2 cellular contexts compared by ENCODE assay signal in the genomic region with DNA sequence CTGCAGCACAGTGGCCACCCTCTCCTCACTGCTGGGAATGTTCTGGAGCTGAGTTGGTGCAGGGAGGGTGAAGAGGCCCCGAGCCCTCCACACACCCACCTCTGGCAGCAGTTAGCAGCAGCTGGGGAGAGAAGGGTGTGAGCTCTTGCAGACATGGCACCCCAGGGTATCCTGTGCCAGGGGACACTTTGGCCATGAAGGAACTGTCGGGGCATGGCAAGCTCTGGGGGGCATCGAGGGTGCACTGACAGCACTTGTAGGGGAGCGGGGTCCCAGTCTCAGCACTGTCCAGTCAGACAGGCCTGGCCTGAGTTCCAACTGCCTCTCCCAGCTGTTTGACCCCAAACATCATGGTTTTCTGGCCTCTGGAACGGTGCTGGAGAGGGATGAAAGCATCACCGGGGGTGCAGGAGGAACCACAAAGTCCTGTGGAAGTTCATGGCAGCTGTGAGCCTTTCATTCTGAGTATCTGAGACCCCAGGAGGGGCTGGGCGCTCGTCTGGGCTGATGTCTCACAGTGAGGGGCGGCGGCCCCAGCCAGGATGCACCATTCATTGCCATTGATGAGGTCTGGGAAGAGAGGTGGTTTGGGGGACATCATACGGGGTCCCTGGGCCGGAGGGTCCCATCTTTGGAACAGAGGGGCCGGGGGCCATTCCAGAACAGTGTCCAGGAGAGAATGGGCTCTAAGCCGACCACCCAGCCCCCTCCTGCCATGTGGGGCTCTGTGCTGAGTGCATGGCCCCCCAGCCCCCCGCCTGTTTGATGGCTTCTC. TPM values are rescaled to one million over a fixed set of nuclear protein-coding genes. Genes with fewer than 3 reads are reported as not detected.
"Had no signal": no experiment of that assay in that cellular context is flagged by ENCODE, and none has a peak within 500 bp of the region (broad histone marks: within the 10 kb centered on the region; RNA-seq: fewer than 3 reads in every experiment).

No MANE protein-coding gene starts in this region.

RNA-seq across cellular contexts. Expression of gene PRODH, which starts 20.2 kb away (rescaled TPM):
- total RNA-seq: natural killer cell treated with Interleukin-12 subunit alpha and Interleukin-12 subunit beta and Interleukin-15 and Interleukin-18, amount 100 ng/mL, for 72 hours had no signal
- polyA plus RNA-seq: smooth muscle cell had no signal
